In genomic region chr1:28604411-28604810, GRCh38 we compare ENCODE assay signal across 24 cellular contexts. TPM values are rescaled to one million over a fixed set of nuclear protein-coding genes. Genes with fewer than 3 reads are reported as not detected.
"Had no signal": no experiment of that assay in that cellular context is flagged by ENCODE, and none has a peak within 500 bp of the region (broad histone marks: within the 10 kb centered on the region; RNA-seq: fewer than 3 reads in every experiment).

No MANE protein-coding gene starts in this region.

- DNase-seq: KBM-7, MV-4-11, NCI-H1048, NCI-H1105, NCI-H1417, NCI-H1436 treated with DMSO at 0.1 percent for 48 hours, NCI-H1694, NCI-H187 treated with DMSO at 0.1 percent for 48 hours, NCI-H2081, NCI-H2107, NCI-H2227 treated with DMSO at 0.1 percent for 48 hours, NCI-H524, NCI-H526 treated with DMSO at 0.1 percent for 48 hours, NCI-H748 treated with DMSO at 0.1 percent for 48 hours, Right ventricle myocardium superior, RPMI8226, SIG-M5, SW 1271 had no signal

- H3K27ac ChIP-seq: SJSA1, SK-N-MC had no signal

- H3K9me3 ChIP-seq: SJSA1 had no signal

- H3K4me3 ChIP-seq: SJSA1, SK-N-MC had no signal

- H3K27me3 ChIP-seq: SJSA1 had no signal

RNA-seq across cellular contexts. Expression of gene RAB42, which starts 12.3 kb away (rescaled TPM):
- total RNA-seq: MCF 10A had no signal

RNA-seq across cellular contexts. Expression of gene RNU11, which starts 44.0 kb away (rescaled TPM):
- total RNA-seq: HT-29, LHCN-M2, MCF 10A, NCI-H460, Right ventricle myocardium superior, SJSA1 had no signal
